In the genomic region with DNA sequence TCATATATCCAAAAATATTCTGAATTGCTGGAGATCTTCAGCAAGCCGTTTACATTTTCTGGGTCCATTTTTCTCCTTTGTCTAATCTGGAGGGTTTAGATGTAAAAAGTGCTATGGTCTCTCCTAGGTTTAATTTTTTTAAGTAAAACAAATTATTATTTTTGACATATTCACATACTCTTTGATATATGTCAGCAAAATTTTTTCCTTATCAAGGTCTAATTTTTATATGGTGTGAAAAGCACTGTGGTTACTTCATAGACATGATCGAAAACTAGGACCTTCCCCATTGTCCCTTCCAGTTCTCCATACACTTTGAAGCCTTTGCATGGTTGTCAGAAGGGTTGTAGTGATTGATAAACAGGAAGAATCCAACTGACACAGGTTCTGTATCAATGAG, we compare ENCODE assay signal across 23 cellular contexts.
"Had no signal": no experiment of that assay in that cellular context is flagged by ENCODE, and none has a peak within 500 bp of the region (broad histone marks: within the 10 kb centered on the region; RNA-seq: fewer than 3 reads in every experiment).

No MANE protein-coding gene starts in this region.

- DNase-seq: activated CD4-positive, alpha-beta T cell treated with anti-CD3 and anti-CD28 coated beads for 36 hours; activated CD4-positive, alpha-beta T cell treated with anti-CD3 and anti-CD28 coated beads, Interleukin-2, amount 50 U/mL, for 48 hours; activated CD4-positive, CD25-positive, alpha-beta regulatory T cell; activated CD8-positive, alpha-beta memory T cell treated with anti-CD3 and anti-CD28 coated beads, Interleukin-2, amount 50 U/mL, for 4 hours; activated effector memory CD4-positive, alpha-beta T cell treated with anti-CD3 and anti-CD28 coated beads, Interleukin-2, amount 50 U/mL, for 16 hours; activated naive CD4-positive, alpha-beta T cell treated with anti-CD3 and anti-CD28 coated beads for 36 hours; activated naive CD8-positive, alpha-beta T cell treated with anti-CD3 and anti-CD28 coated beads for 36 hours; activated T-cell treated with anti-CD3 and anti-CD28 coated beads, Interleukin-2, amount 50 U/mL, for 1 hour; central memory CD4-positive, alpha-beta T cell; effector CD4-positive, alpha-beta T cell; midbrain; naive thymus-derived CD4-positive, alpha-beta T cell; psoas muscle; stimulated activated CD4-positive, alpha-beta T cell treated with anti-CD3 and anti-CD28 coated beads, Interleukin-2, amount 100 ng/mL, for 48 hours; stimulated activated naive CD4-positive, alpha-beta T cell treated with Interleukin-2 at 50 U/mL for 16 hours; T-helper 1 cell; trophoblast cell had no signal

- H3K79me2 ChIP-seq: hepatocyte had no signal

- H3K27me3 Mint-ChIP-seq: activated CD4-positive, alpha-beta T cell treated with anti-CD3 and anti-CD28 coated beads for 36 hours; activated naive CD8-positive, alpha-beta T cell treated with anti-CD3 and anti-CD28 coated beads for 36 hours; naive thymus-derived CD4-positive, alpha-beta T cell had no signal

- H3K9me3 ChIP-seq: gastrocnemius medialis, pancreas, psoas muscle had no signal

- H2AFZ ChIP-seq: hepatocyte had no signal

- H3K27ac ChIP-seq: hepatocyte, pancreas, psoas muscle had no signal

- H3K4me2 ChIP-seq: hepatocyte had no signal

- H3K9me3 Mint-ChIP-seq: activated naive CD4-positive, alpha-beta T cell treated with anti-CD3 and anti-CD28 coated beads for 36 hours; activated T-helper 1 cell treated with anti-CD3 and anti-CD28 coated beads, Interleukin-12 subunit alpha, Interleukin-12 subunit beta, Interleukin-2, Interleukin-4 antibody, amounts not matched to agents 30 ng/mL and 10 ng/mL and 1 ng/mL, durations not matched to agents 14 hours and 24 hours and 36 hours; neural crest cell had no signal

- H3K4me3 ChIP-seq: gastrocnemius medialis, hepatocyte, pancreas, psoas muscle had no signal

- H3K4me3 Mint-ChIP-seq: activated CD4-positive, alpha-beta T cell treated with anti-CD3 and anti-CD28 coated beads for 36 hours; activated naive CD4-positive, alpha-beta T cell treated with anti-CD3 and anti-CD28 coated beads for 36 hours; activated naive CD8-positive, alpha-beta T cell treated with anti-CD3 and anti-CD28 coated beads for 36 hours; activated T-helper 1 cell treated with anti-CD3 and anti-CD28 coated beads, Interleukin-12 subunit alpha, Interleukin-12 subunit beta, Interleukin-2, Interleukin-4 antibody, amounts not matched to agents 30 ng/mL and 10 ng/mL and 1 ng/mL, durations not matched to agents 14 hours and 24 hours and 36 hours; naive thymus-derived CD4-positive, alpha-beta T cell; neural crest cell had no signal

- H3K4me1 Mint-ChIP-seq: neural crest cell had no signal

- ATAC-seq: activated CD4-positive, alpha-beta T cell treated with anti-CD3 and anti-CD28 coated beads for 36 hours; left cardiac atrium; naive thymus-derived CD4-positive, alpha-beta T cell; psoas muscle had no signal

- H3K27me3 ChIP-seq: gastrocnemius medialis, hepatocyte, pancreas had no signal

- H3K36me3 ChIP-seq: gastrocnemius medialis, pancreas had no signal

- H3K27ac Mint-ChIP-seq: activated CD4-positive, alpha-beta T cell treated with anti-CD3 and anti-CD28 coated beads for 36 hours; activated naive CD4-positive, alpha-beta T cell treated with anti-CD3 and anti-CD28 coated beads for 36 hours; activated naive CD8-positive, alpha-beta T cell treated with anti-CD3 and anti-CD28 coated beads for 36 hours; activated T-helper 1 cell treated with anti-CD3 and anti-CD28 coated beads, Interleukin-12 subunit alpha, Interleukin-12 subunit beta, Interleukin-2, Interleukin-4 antibody, amounts not matched to agents 30 ng/mL and 10 ng/mL and 1 ng/mL, durations not matched to agents 14 hours and 24 hours and 36 hours had no signal
